In the genomic region with DNA sequence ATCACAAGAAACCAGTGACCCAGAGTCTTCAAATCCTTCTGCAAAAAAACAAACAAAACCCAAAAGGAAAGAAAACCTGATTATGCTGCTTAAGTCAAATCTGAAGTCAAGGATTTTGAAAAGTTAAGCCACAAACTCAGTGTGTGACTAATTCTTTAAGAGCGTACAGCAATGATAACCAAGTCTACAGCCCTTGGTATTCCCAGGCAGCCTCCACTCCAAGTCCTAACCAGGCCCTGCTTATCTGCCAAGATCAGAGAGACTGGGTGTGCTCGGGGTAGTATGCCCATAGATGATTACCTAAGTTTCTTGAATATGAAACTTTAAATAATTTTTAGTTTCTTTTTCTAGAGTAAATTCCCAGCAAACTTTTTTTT, we compare ENCODE assay signal across 16 cellular contexts. TPM values are rescaled to one million over a fixed set of nuclear protein-coding genes. Genes with fewer than 3 reads are reported as not detected.
DNase-seq lines count a peak whose midpoint lies in the region; ATAC-seq and TF ChIP-seq lines count a peak whose summit lies in the region.
"Had no signal": no experiment of that assay in that cellular context is flagged by ENCODE, and none has a peak within 500 bp of the region (broad histone marks: within the 10 kb centered on the region; RNA-seq: fewer than 3 reads in every experiment).

No MANE protein-coding gene starts in this region.

- H3K4me1 ChIP-seq in gastroesophageal sphincter, result no peaks in the 10 kb centered on the region
- H3K4me1 ChIP-seq: BE2C, gastrocnemius medialis, left lung, sigmoid colon had no signal

- H3K9me3 ChIP-seq in gastroesophageal sphincter, result no peaks in the 10 kb centered on the region
- H3K9me3 ChIP-seq: BE2C, gastrocnemius medialis, left lung, ovary, sigmoid colon had no signal

- no peaks in the 10 kb centered on the region for H3K27me3 ChIP-seq in gastroesophageal sphincter
- H3K27me3 ChIP-seq: BE2C, gastrocnemius medialis, left lung, ovary, sigmoid colon had no signal

- H3K27ac ChIP-seq in gastroesophageal sphincter, result no peak overlapping the region
- H3K27ac ChIP-seq: gastrocnemius medialis, left lung, ovary, sigmoid colon had no signal

- ATAC-seq in gastroesophageal sphincter, result no peak
- ATAC-seq: gastrocnemius medialis, left lung had no signal

- peaks cover 5% of the 10 kb centered on the region for H3K4me1 Mint-ChIP-seq in activated naive CD8-positive, alpha-beta T cell treated with anti-CD3 and anti-CD28 coated beads for 36 hours

- H3K36me3 ChIP-seq in gastroesophageal sphincter, result peaks cover 0 to 100% of the 10 kb centered on the region in 2 donors
- H3K36me3 ChIP-seq: ovary had no signal

- peaks cover 35% of the 10 kb centered on the region for H3K36me3 Mint-ChIP-seq in activated naive CD8-positive, alpha-beta T cell treated with anti-CD3 and anti-CD28 coated beads for 36 hours

- TF ChIP-seq CTCF in fibroblast of villous mesenchyme (IDR thresholded peaks at IDR 0.05; ENCODE audit: insufficient read depth, low read depth, low read length) (no peak), gastroesophageal sphincter (IDR thresholded peaks at IDR 0.05) (no peak)

- H3K4me3 Mint-ChIP-seq in activated naive CD8-positive, alpha-beta T cell treated with anti-CD3 and anti-CD28 coated beads for 36 hours, result no peak overlapping the region

- WGBS in gastroesophageal sphincter (ENCODE audit: low coverage in 1 of 2), 2 donors, result 72 to 96% methylated on average over 2 of the region's 2 CpGs

- H3K9me3 Mint-ChIP-seq in activated naive CD8-positive, alpha-beta T cell treated with anti-CD3 and anti-CD28 coated beads for 36 hours, result no peaks in the 10 kb centered on the region

- H3K27ac Mint-ChIP-seq in activated naive CD8-positive, alpha-beta T cell treated with anti-CD3 and anti-CD28 coated beads for 36 hours, result peak overlapping the region; percentile 3

- TF ChIP-seq EP300 in gastroesophageal sphincter (IDR thresholded peaks at IDR 0.05), result no peak

- peak; percentile 83 for DNase-seq in A172 (ENCODE audit: low spot score)
- DNase-seq in EH (ENCODE audit: low read depth), result peak; percentile 42
- DNase-seq in activated naive CD8-positive, alpha-beta T cell treated with anti-CD3 and anti-CD28 coated beads for 36 hours, result no peak
- peak; percentile 57 for DNase-seq in fibroblast of villous mesenchyme (ENCODE audit: low read depth)
- no peak for DNase-seq in DMS153 treated with DMSO at 0.1 percent for 48 hours (lab: John Stamatoyannopoulos, UW; ENCODE audit: unreplicated experiment)
- no peak for DNase-seq in NCI-H345 treated with DMSO at 0.1 percent for 48 hours (lab: John Stamatoyannopoulos, UW; ENCODE audit: unreplicated experiment)
- DNase-seq in kidney glomerular epithelial cell (lab: John Stamatoyannopoulos, UW), result no peak
- DNase-seq: activated CD4-positive, alpha-beta T cell treated with anti-CD3 and anti-CD28 coated beads, Interleukin-2, amount 50 U/mL, for 1 hour; BE2C; gastrocnemius medialis; NCI-H1092 treated with DMSO at 0.1 percent for 48 hours; NCI-H82; ovary; sigmoid colon had no signal

- H3K4me3 ChIP-seq in fibroblast of villous mesenchyme (ENCODE audit: low read depth, low read length) (no peak overlapping the region), gastroesophageal sphincter (no peak overlapping the region)
- H3K4me3 ChIP-seq: gastrocnemius medialis, left lung, ovary, sigmoid colon had no signal

- TF ChIP-seq POLR2A in gastroesophageal sphincter (IDR thresholded peaks at IDR 0.05), result no peak

- no peaks in the 10 kb centered on the region for H3K27me3 Mint-ChIP-seq in activated naive CD8-positive, alpha-beta T cell treated with anti-CD3 and anti-CD28 coated beads for 36 hours

RNA-seq across cellular contexts. Expression of a gene that starts 13.1 kb away (rescaled TPM):
- 59.8 and 73.4 TPM in 2 replicates for total RNA-seq in A172 (2014; rRNA removed; shearing (Covaris generic))
- total RNA-seq in activated naive CD8-positive, alpha-beta T cell treated with anti-CD3 and anti-CD28 coated beads for 36 hours, result 100 to 1,000 TPM; 102 to 105 TPM
- 26.7 and 39.3 TPM in 2 replicates for total RNA-seq in fibroblast of villous mesenchyme
- 10 to 100 TPM; 23.8 to 29.6 (median 26.1) TPM for total RNA-seq in gastroesophageal sphincter

RNA-seq across cellular contexts. Expression of a gene that starts 36.4 kb away (rescaled TPM):
- total RNA-seq in A172 (2014; rRNA removed; shearing (Covaris generic)), result 36.3 and 43.1 TPM in 2 replicates
- 10 to 100 TPM; 18.3 to 19.0 TPM for total RNA-seq in activated naive CD8-positive, alpha-beta T cell treated with anti-CD3 and anti-CD28 coated beads for 36 hours
- total RNA-seq in fibroblast of villous mesenchyme, result 10.8 and 16.4 TPM in 2 replicates
- total RNA-seq in gastroesophageal sphincter, result 10 to 100 TPM; 31.9 to 68.8 (median 55.4) TPM

RNA-seq across cellular contexts. Expression of a gene that starts 36.6 kb away (rescaled TPM):
- 25.6 and 28.9 TPM in 2 replicates for total RNA-seq in A172 (2014; rRNA removed; shearing (Covaris generic))
- total RNA-seq in activated naive CD8-positive, alpha-beta T cell treated with anti-CD3 and anti-CD28 coated beads for 36 hours, result 100 to 1,000 TPM; 117 to 123 TPM
- total RNA-seq in fibroblast of villous mesenchyme (21.9 and 26.3 TPM in 2 replicates), gastroesophageal sphincter (10 to 100 TPM in 3 of 4 donors, 1 to 10 TPM in 1; 7.2 to 63.8 (median 23.3) TPM)

RNA-seq across cellular contexts. Expression of a gene that starts 37.9 kb away (rescaled TPM):
- 98.6 and 101 TPM in 2 replicates for total RNA-seq in A172 (2014; rRNA removed; shearing (Covaris generic))
- 10 to 100 TPM; 84.5 to 84.8 TPM for total RNA-seq in activated naive CD8-positive, alpha-beta T cell treated with anti-CD3 and anti-CD28 coated beads for 36 hours
- total RNA-seq in fibroblast of villous mesenchyme (94.4 and 118 TPM in 2 replicates), gastroesophageal sphincter (10 to 100 TPM; 33.1 to 61.5 (median 49.9) TPM)

Comparison
In these comparisons a context has a peak if more than half of its experiments do, and no peak if none do; other contexts are left out.
1. DNase-seq: peak in A172 (single experiment), EH (single experiment) and fibroblast of villous mesenchyme (single experiment); none in activated naive CD8-positive, alpha-beta T cell treated with anti-CD3 and anti-CD28 coated beads for 36 hours (single experiment), DMS153 treated with DMSO at 0.1 percent for 48 hours (single experiment), NCI-H345 treated with DMSO at 0.1 percent for 48 hours (single experiment) and kidney glomerular epithelial cell (single experiment).